Comparison of ENCODE assay signal across 8 cellular contexts in genomic region chr19:50725218-50725931, GRCh38. TPM values are rescaled to one million over a fixed set of nuclear protein-coding genes. Genes with fewer than 3 reads are reported as not detected.
DNase-seq lines count a peak whose midpoint lies in the region; ATAC-seq and TF ChIP-seq lines count a peak whose summit lies in the region.

No MANE protein-coding gene starts in this region.

- peaks cover 42% of the 10 kb centered on the region for H3K27me3 Mint-ChIP-seq in T-helper 1 cell treated with Interleukin-12 subunit alpha and Interleukin-12 subunit beta and Interleukin-4 antibody, amounts not matched to agents 30 μg/mL and 1 μg/mL, for 36 hours (ENCODE audit: low read depth)

- ATAC-seq in omental fat pad (ENCODE audit: low FRiP score), result peak; percentile 16

- peaks cover 10% of the 10 kb centered on the region for H3K36me3 ChIP-seq in NT2/D1 (ENCODE audit: insufficient read depth, insufficient read length, low read length)

- DNase-seq in T-helper 1 cell, result no peak
- DNase-seq in NT2/D1 (ENCODE audit: low read depth, low spot score), result no peak
- no peak for DNase-seq in epithelial cell of proximal tubule (ENCODE audit: low read depth)
- no peak for DNase-seq in omental fat pad (ENCODE audit: low spot score)
- DNase-seq in NOMO-1 treated with DMSO at 0.1 percent for 48 hours (lab: John Stamatoyannopoulos, UW; ENCODE audit: unreplicated experiment), result no peak
- no peak for DNase-seq in cerebellar nuclear complex (lab: John Stamatoyannopoulos, UW)
- no peak for DNase-seq in stimulated activated CD4-positive, alpha-beta T cell treated with anti-CD3 and anti-CD28 coated beads, Interleukin-4, amount 100 ng/mL, for 1 hour

- H3K4me3 ChIP-seq in NT2/D1 (ENCODE audit: insufficient read length, low read depth) (peak overlapping the region; percentile 88), epithelial cell of proximal tubule (ENCODE audit: low read depth, low read length) (peak overlapping the region; percentile 81)

- no peaks in the 10 kb centered on the region for H3K36me3 Mint-ChIP-seq in T-helper 1 cell treated with Interleukin-12 subunit alpha and Interleukin-12 subunit beta and Interleukin-4 antibody, amounts not matched to agents 30 μg/mL and 1 μg/mL, for 36 hours (ENCODE audit: low read depth)

- H3K4me3 Mint-ChIP-seq in T-helper 1 cell treated with Interleukin-12 subunit alpha and Interleukin-12 subunit beta and Interleukin-4 antibody, amounts not matched to agents 30 μg/mL and 1 μg/mL, for 36 hours, result peak overlapping the region; percentile 85

- no peaks in the 10 kb centered on the region for H3K9me3 ChIP-seq in NT2/D1 (ENCODE audit: insufficient read depth, low read length)

- H3K4me1 Mint-ChIP-seq in T-helper 1 cell treated with Interleukin-12 subunit alpha and Interleukin-12 subunit beta and Interleukin-4 antibody, amounts not matched to agents 30 μg/mL and 1 μg/mL, for 36 hours (ENCODE audit: low read depth), result peaks cover 16% of the 10 kb centered on the region

- peaks cover 20% of the 10 kb centered on the region for H3K27me3 ChIP-seq in NT2/D1 (ENCODE audit: insufficient read depth, insufficient read length)

- H3K9me3 Mint-ChIP-seq in T-helper 1 cell treated with Interleukin-12 subunit alpha and Interleukin-12 subunit beta and Interleukin-4 antibody, amounts not matched to agents 30 μg/mL and 1 μg/mL, for 36 hours, result peaks cover 3% of the 10 kb centered on the region

- H3K4me1 ChIP-seq in NT2/D1 (ENCODE audit: insufficient read depth, insufficient read length), result peaks cover 18% of the 10 kb centered on the region

- TF ChIP-seq CTCF in epithelial cell of proximal tubule (conservative IDR thresholded peaks at IDR 0.05; ENCODE audit: low read depth, low read length), result no peak
- TF ChIP-seq CTCF in omental fat pad (IDR thresholded peaks at IDR 0.05), result no peak

- H3K27ac Mint-ChIP-seq in T-helper 1 cell treated with Interleukin-12 subunit alpha and Interleukin-12 subunit beta and Interleukin-4 antibody, amounts not matched to agents 30 μg/mL and 1 μg/mL, for 36 hours, result peak overlapping the region; percentile 83

- H3K9ac ChIP-seq in NT2/D1 (ENCODE audit: insufficient read length, low read depth), result peak overlapping the region; percentile 93

RNA-seq across cellular contexts. Expression of gene CLEC11A, which starts 2.2 kb away (rescaled TPM):
- total RNA-seq in epithelial cell of proximal tubule (2.8 and 12.7 TPM in 2 replicates), omental fat pad (10 to 100 TPM; 17.1 to 32.0 (median 21.9) TPM)

RNA-seq across cellular contexts. Expression of gene SHANK1, which starts 5.8 kb away (rescaled TPM):
- total RNA-seq in epithelial cell of proximal tubule (0.29 TPM in 1 of 2 replicates, not detected in the other), omental fat pad (1 to 10 TPM in 1 of 4 donors, under 1 TPM in 1, not detected in 2; 0.37 to 2.2 TPM)

RNA-seq across cellular contexts. Expression of gene GPR32, which starts 44.9 kb away (rescaled TPM):
- total RNA-seq in epithelial cell of proximal tubule, result not detected in 2 replicates
- total RNA-seq in omental fat pad, result not detected
